Comparison of ENCODE assay signal across 27 cellular contexts in genomic region chr2:239804161-239805042, GRCh38.
A peak's percentile ranks its signal among the peaks of the same experiment; 100 is the strongest.
DNase-seq lines count a peak whose midpoint lies in the region; FAIRE-seq and TF ChIP-seq lines count a peak whose summit lies in the region.
"Had no signal": no experiment of that assay in that cellular context is flagged by ENCODE, and none has a peak within 500 bp of the region (broad histone marks: within the 10 kb centered on the region; RNA-seq: fewer than 3 reads in every experiment).

No MANE protein-coding gene starts in this region.

- TF ChIP-seq EP300 in sigmoid colon (IDR thresholded peaks at IDR 0.05) = no peak

- no peak overlapping the region for H3K4me3 ChIP-seq in BLaER1 treated with 17β-estradiol and CSF1 and Interleukin-3, amounts not matched to agents 10 nM and 100 nM
- H3K4me3 ChIP-seq in NT2/D1 (ENCODE audit: insufficient read length, low read depth) (no peak overlapping the region), sigmoid colon (no peak overlapping the region)
- H3K4me3 ChIP-seq: HAP-1, mucosa of descending colon, SJSA1, spleen, upper lobe of left lung had no signal

- H3K36me3 ChIP-seq in BLaER1 treated with 17β-estradiol and CSF1 and Interleukin-3, amounts not matched to agents 10 nM and 100 nM = no peaks in the 10 kb centered on the region
- no peaks in the 10 kb centered on the region for H3K36me3 ChIP-seq in NT2/D1 (ENCODE audit: insufficient read depth, insufficient read length, low read length)
- no peaks in the 10 kb centered on the region for H3K36me3 ChIP-seq in sigmoid colon
- H3K36me3 ChIP-seq: HAP-1, SJSA1, spleen, upper lobe of left lung had no signal

- 69 to 79% methylated on average over 18 of the region's 18 CpGs for WGBS in sigmoid colon, 2 donors

- no peak for DNase-seq in NT2/D1 (ENCODE audit: low read depth, low spot score)
- peak; percentile 42 for DNase-seq in islet precursor cell
- DNase-seq in sigmoid colon = peak; percentile 56
- DNase-seq in activated naive CD4-positive, alpha-beta T cell (lab: John Stamatoyannopoulos, UW) = no peak
- no peak for DNase-seq in DMS79 (lab: John Stamatoyannopoulos, UW)
- no peak for DNase-seq in frontal cortex (ENCODE audit: low spot score in 2 of 2)
- DNase-seq: activated CD4-positive, alpha-beta T cell treated with anti-CD3 and anti-CD28 coated beads, Interleukin-2, amount 50 U/mL, for 1 hour; activated naive CD4-positive, alpha-beta T cell treated with Interleukin-2 at 50 U/mL for 16 hours; activated T-cell treated with anti-CD3 and anti-CD28 coated beads for 4 hours; CD4-positive, CD25-positive, alpha-beta regulatory T cell; GDM1; IMR-90; mucosa of descending colon; NCI-H1105; NCI-H2029 treated with DMSO at 0.1 percent for 48 hours; NCI-H345; NCI-H774; OCI-M1; spleen; stimulated activated CD4-positive, alpha-beta T cell treated with anti-CD3 and anti-CD28 coated beads, Interleukin-4, amount 100 ng/mL, for 24 hours; stimulated activated naive CD8-positive, alpha-beta T cell treated with anti-CD3 and anti-CD28 coated beads, Interleukin-15, amount 100 ng/mL, for 72 hours; upper lobe of left lung had no signal

- H3K4me1 ChIP-seq in BLaER1 treated with 17β-estradiol and CSF1 and Interleukin-3, amounts not matched to agents 10 nM and 100 nM = peaks cover 10 to 47% (median 38%) of the 10 kb centered on the region in 10 experiments
- H3K4me1 ChIP-seq in NT2/D1 (ENCODE audit: insufficient read depth, insufficient read length) (no peaks in the 10 kb centered on the region), sigmoid colon (no peaks in the 10 kb centered on the region)
- H3K4me1 ChIP-seq: HAP-1, SJSA1, spleen, upper lobe of left lung had no signal

- intact Hi-C loops in sigmoid colon (cut with DNase I) = no loop called here

- no peak for TF ChIP-seq CTCF in sigmoid colon (IDR thresholded peaks at IDR 0.05)

- peaks cover 9 to 18% (median 14%) of the 10 kb centered on the region in 11 experiments for H3K9me3 ChIP-seq in BLaER1 treated with 17β-estradiol and CSF1 and Interleukin-3, amounts not matched to agents 10 nM and 100 nM (replicated peaks in 1 of 11)
- H3K9me3 ChIP-seq in NT2/D1 (ENCODE audit: insufficient read depth, low read length) (peaks cover 5% of the 10 kb centered on the region; the same call in 1 of the 2 replicates), sigmoid colon (no peaks in the 10 kb centered on the region)
- H3K9me3 ChIP-seq: HAP-1, mucosa of descending colon, SJSA1, spleen, upper lobe of left lung had no signal

- H3K27ac ChIP-seq in BLaER1 treated with 17β-estradiol and CSF1 and Interleukin-3, amounts not matched to agents 10 nM and 100 nM = no peak overlapping the region
- H3K27ac ChIP-seq in sigmoid colon = no peak overlapping the region
- H3K27ac ChIP-seq: epithelial cell of prostate, SJSA1, spleen, upper lobe of left lung had no signal

- peaks cover 0 to 21% (median 0%) of the 10 kb centered on the region in 11 experiments; a peak in 7 of 22 replicates for H3K27me3 ChIP-seq in BLaER1 treated with 17β-estradiol and CSF1 and Interleukin-3, amounts not matched to agents 10 nM and 100 nM
- H3K27me3 ChIP-seq in NT2/D1 (ENCODE audit: insufficient read depth, insufficient read length) (peaks cover 3% of the 10 kb centered on the region), sigmoid colon (no peaks in the 10 kb centered on the region)
- H3K27me3 ChIP-seq: spleen, upper lobe of left lung had no signal

- H3K4me2 ChIP-seq in BLaER1 treated with 17β-estradiol and CSF1 and Interleukin-3, amounts not matched to agents 10 nM and 100 nM = peak overlapping the region in 7 of 11 experiments; percentile 16 to 79 (median 40); a peak in 12 of 22 replicates

- H3K9ac ChIP-seq in BLaER1 treated with 17β-estradiol and CSF1 and Interleukin-3, amounts not matched to agents 10 nM and 100 nM = peak overlapping the region in 1 of 11 experiments; percentile 7; a peak in 1 of 22 replicates
- H3K9ac ChIP-seq in NT2/D1 (ENCODE audit: insufficient read length, low read depth) = peak overlapping the region; percentile 4

- no peaks in the 10 kb centered on the region for H4K20me1 ChIP-seq in BLaER1 treated with 17β-estradiol and CSF1 and Interleukin-3, amounts not matched to agents 10 nM and 100 nM

- no peak for TF ChIP-seq POLR2A in sigmoid colon (IDR thresholded peaks at IDR 0.05)

- FAIRE-seq in frontal cortex (lab: Jason Lieb, UNC) = no peak
- FAIRE-seq: GM18507 had no signal

Comparison
In these comparisons a context has a peak if more than half of its experiments do, and no peak if none do; other contexts are left out.
1. DNase-seq: peak in islet precursor cell (single experiment) and sigmoid colon (single experiment); none in NT2/D1 (single experiment), activated naive CD4-positive, alpha-beta T cell (0 of 4), DMS79 (single experiment) and frontal cortex (0 of 2).